ENCODE assay signal across 1 cellular context in the genomic region with DNA sequence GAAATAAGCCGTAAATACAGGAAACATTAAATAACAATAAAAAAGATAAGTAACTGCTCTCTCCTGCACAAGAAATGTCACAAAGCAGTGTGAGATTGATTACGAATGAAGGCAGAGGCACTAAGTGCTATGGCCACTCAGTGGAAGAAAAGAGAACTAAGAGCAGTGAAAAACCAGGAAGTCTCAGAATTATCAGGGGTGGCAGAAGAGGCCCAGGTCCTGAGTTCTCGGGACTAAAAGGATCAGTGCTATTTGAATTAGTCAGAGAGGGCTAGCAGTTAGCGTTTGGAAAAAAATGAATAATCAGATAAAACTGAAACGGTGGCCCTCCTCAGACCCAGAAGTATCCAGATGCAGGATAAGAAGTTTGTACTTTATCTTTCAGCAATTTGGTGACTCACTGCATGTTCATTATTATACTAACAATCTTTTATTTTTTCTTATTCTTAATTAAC.
TF ChIP-seq lines count a peak whose summit lies in the region.

No MANE protein-coding gene starts in this region.

TF ChIP-seq in K562, 482 proteins besides CTCF, POLR2A, EP300 and RAD21 (continued from another document and continues in another):
- 0 out of 2 replicates have a peak, but pooled peaks have one; percentile 17 for TF ChIP-seq EP400 (IDR thresholded peaks at IDR 0.05)
- TF ChIP-seq CBX3 (IDR thresholded peaks at IDR 0.05; ENCODE audit: borderline replicate concordance in 1 of 2, low read length in 2 of 2), result no peak
- TF ChIP-seq CBFA2T2 (conservative IDR thresholded peaks at IDR 0.05), result peak; percentile 46; the same call in 1 of the 2 replicates
- 0 out of 2 replicates have a peak, but pooled peaks have one; percentile 38 for TF ChIP-seq ZNF589 (CRISPR knock-in tag; IDR thresholded peaks at IDR 0.05; ENCODE audit: low read depth)
- peak; percentile 95 for TF ChIP-seq FOXM1 (IDR thresholded peaks at IDR 0.05; ENCODE audit: low read depth)
- no peak for TF ChIP-seq FOXM1 (CRISPR knock-in tag; IDR thresholded peaks at IDR 0.05; ENCODE audit: low read depth)
- TF ChIP-seq NFXL1 (CRISPR knock-in tag; IDR thresholded peaks at IDR 0.05), result no peak
- 0 out of 2 replicates have a peak, but pooled peaks have one; percentile 10 for TF ChIP-seq MTA2 (IDR thresholded peaks at IDR 0.05; ENCODE audit: low read depth)
- 0 out of 2 replicates have a peak, but pooled peaks have one; percentile 53 for TF ChIP-seq JUN (IDR thresholded peaks at IDR 0.05; ENCODE audit: borderline replicate concordance, low read depth, low read length)
- TF ChIP-seq JUN (CRISPR knock-in tag; IDR thresholded peaks at IDR 0.05; ENCODE audit: borderline replicate concordance), result no peak
- peak; percentile 35; the same call in 1 of the 2 replicates for TF ChIP-seq EHMT2 (IDR thresholded peaks at IDR 0.05)
- peak in 1 of 2 experiments; percentile 30; a peak in 2 of 4 replicates for TF ChIP-seq TRIM24 (IDR thresholded peaks at IDR 0.05)
- peak; percentile 87 for TF ChIP-seq ELF1 (tag; IDR thresholded peaks at IDR 0.05)
- TF ChIP-seq, protein P1, sequence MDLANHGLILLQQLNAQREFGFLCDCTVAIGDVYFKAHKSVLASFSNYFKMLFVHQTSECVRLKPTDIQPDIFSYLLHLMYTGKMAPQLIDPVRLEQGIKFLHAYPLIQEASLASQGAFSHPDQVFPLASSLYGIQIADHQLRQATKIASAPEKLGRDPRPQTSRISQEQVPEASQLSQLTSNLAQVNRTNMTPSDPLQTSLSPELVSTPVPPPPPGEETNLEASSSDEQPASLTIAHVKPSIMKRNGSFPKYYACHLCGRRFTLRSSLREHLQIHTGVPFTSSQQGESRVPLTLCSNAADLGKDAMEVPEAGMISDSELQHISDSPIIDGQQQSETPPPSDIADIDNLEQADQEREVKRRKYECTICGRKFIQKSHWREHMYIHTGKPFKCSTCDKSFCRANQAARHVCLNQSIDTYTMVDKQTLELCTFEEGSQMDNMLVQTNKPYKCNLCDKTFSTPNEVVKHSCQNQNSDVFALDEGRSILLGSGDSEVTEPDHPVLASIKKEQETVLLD (IDR thresholded peaks at IDR 0.05), result peak; percentile 12; the same call in 1 of the 2 replicates
- TF ChIP-seq TAL1 (IDR thresholded peaks at IDR 0.05), result peak; percentile 37
- TF ChIP-seq POLR2AphosphoS5 (IDR thresholded peaks at IDR 0.05; ENCODE audit: control insufficient read depth, insufficient read depth, low read depth, low read length), result no peak
- TF ChIP-seq KDM1A (IDR thresholded peaks at IDR 0.05), result peak in 1 of 2 experiments; percentile 63; a peak in 1 of 4 replicates
- peak; percentile 81 for TF ChIP-seq DPF2 (IDR thresholded peaks at IDR 0.05)
- TF ChIP-seq TEAD4 (IDR thresholded peaks at IDR 0.05; ENCODE audit: low read length), result peak; percentile 75
- TF ChIP-seq TEAD4 (CRISPR knock-in tag; IDR thresholded peaks at IDR 0.05; ENCODE audit: borderline replicate concordance), result no peak
- peak; percentile 5 for TF ChIP-seq FOS (IDR thresholded peaks at IDR 0.05; ENCODE audit: extremely low read depth, insufficient read length)
- TF ChIP-seq TBL1XR1 (IDR thresholded peaks at IDR 0.05; ENCODE audit: low read length in 2 of 2), result 0 out of 4 replicates have a peak, but pooled peaks of 1 of the 2 experiments have one; percentile 20
- TF ChIP-seq SMAD4 (CRISPR knock-in tag; conservative IDR thresholded peaks at IDR 0.05), result no peak
- TF ChIP-seq, protein P2, sequence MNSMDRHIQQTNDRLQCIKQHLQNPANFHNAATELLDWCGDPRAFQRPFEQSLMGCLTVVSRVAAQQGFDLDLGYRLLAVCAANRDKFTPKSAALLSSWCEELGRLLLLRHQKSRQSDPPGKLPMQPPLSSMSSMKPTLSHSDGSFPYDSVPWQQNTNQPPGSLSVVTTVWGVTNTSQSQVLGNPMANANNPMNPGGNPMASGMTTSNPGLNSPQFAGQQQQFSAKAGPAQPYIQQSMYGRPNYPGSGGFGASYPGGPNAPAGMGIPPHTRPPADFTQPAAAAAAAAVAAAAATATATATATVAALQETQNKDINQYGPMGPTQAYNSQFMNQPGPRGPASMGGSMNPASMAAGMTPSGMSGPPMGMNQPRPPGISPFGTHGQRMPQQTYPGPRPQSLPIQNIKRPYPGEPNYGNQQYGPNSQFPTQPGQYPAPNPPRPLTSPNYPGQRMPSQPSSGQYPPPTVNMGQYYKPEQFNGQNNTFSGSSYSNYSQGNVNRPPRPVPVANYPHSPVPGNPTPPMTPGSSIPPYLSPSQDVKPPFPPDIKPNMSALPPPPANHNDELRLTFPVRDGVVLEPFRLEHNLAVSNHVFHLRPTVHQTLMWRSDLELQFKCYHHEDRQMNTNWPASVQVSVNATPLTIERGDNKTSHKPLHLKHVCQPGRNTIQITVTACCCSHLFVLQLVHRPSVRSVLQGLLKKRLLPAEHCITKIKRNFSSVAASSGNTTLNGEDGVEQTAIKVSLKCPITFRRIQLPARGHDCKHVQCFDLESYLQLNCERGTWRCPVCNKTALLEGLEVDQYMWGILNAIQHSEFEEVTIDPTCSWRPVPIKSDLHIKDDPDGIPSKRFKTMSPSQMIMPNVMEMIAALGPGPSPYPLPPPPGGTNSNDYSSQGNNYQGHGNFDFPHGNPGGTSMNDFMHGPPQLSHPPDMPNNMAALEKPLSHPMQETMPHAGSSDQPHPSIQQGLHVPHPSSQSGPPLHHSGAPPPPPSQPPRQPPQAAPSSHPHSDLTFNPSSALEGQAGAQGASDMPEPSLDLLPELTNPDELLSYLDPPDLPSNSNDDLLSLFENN (IDR thresholded peaks at IDR 0.05; ENCODE audit: low read depth in 2 of 2, low read length in 2 of 2), result 0 out of 4 replicates have a peak, but pooled peaks of 1 of the 2 experiments have one; percentile 25
- peak; percentile 41; the same call in 1 of the 2 replicates for TF ChIP-seq CTBP1 (IDR thresholded peaks at IDR 0.05; ENCODE audit: borderline replicate concordance)
- TF ChIP-seq JUND (IDR thresholded peaks at IDR 0.05; ENCODE audit: borderline replicate concordance, low read depth, low read length), result peak; percentile 86
- TF ChIP-seq JUND (tag; IDR thresholded peaks at IDR 0.05; ENCODE audit: borderline replicate concordance, low read depth, low read length), result peak; percentile 80; the same call in 1 of the 3 replicates
- no peak for TF ChIP-seq TGIF2 (CRISPR knock-in tag; IDR thresholded peaks at IDR 0.05)
- no peak for TF ChIP-seq MECOM (CRISPR knock-in tag; IDR thresholded peaks at IDR 0.05)
- TF ChIP-seq SMC3 (conservative IDR thresholded peaks at IDR 0.05; ENCODE audit: insufficient read depth, low read depth, low read length), result 0 out of 2 replicates have a peak, but pooled peaks have one; percentile 34
- TF ChIP-seq HEY1 (CRISPR knock-in tag; IDR thresholded peaks at IDR 0.05; ENCODE audit: borderline replicate concordance), result no peak
- TF ChIP-seq CC2D1A (IDR thresholded peaks at IDR 0.05), result peak; percentile 95
- TF ChIP-seq ARID2 (IDR thresholded peaks at IDR 0.05), result no peak
- TF ChIP-seq FOSL1 (tag; conservative IDR thresholded peaks at IDR 0.05), result peak; percentile 93
- TF ChIP-seq, protein P3, sequence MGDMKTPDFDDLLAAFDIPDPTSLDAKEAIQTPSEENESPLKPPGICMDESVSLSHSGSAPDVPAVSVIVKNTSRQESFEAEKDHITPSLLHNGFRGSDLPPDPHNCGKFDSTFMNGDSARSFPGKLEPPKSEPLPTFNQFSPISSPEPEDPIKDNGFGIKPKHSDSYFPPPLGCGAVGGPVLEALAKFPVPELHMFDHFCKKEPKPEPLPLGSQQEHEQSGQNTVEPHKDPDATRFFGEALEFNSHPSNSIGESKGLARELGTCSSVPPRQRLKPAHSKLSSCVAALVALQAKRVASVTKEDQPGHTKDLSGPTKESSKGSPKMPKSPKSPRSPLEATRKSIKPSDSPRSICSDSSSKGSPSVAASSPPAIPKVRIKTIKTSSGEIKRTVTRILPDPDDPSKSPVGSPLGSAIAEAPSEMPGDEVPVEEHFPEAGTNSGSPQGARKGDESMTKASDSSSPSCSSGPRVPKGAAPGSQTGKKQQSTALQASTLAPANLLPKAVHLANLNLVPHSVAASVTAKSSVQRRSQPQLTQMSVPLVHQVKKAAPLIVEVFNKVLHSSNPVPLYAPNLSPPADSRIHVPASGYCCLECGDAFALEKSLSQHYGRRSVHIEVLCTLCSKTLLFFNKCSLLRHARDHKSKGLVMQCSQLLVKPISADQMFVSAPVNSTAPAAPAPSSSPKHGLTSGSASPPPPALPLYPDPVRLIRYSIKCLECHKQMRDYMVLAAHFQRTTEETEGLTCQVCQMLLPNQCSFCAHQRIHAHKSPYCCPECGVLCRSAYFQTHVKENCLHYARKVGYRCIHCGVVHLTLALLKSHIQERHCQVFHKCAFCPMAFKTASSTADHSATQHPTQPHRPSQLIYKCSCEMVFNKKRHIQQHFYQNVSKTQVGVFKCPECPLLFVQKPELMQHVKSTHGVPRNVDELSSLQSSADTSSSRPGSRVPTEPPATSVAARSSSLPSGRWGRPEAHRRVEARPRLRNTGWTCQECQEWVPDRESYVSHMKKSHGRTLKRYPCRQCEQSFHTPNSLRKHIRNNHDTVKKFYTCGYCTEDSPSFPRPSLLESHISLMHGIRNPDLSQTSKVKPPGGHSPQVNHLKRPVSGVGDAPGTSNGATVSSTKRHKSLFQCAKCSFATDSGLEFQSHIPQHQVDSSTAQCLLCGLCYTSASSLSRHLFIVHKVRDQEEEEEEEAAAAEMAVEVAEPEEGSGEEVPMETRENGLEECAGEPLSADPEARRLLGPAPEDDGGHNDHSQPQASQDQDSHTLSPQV (IDR thresholded peaks at IDR 0.05), result peak; percentile 31; the same call in 1 of the 2 replicates
- TF ChIP-seq EWSR1 (IDR thresholded peaks at IDR 0.05; ENCODE audit: borderline replicate concordance, low read depth, partially characterized antibody), result no peak
- TF ChIP-seq ZNF76 (CRISPR knock-in tag; IDR thresholded peaks at IDR 0.05; ENCODE audit: borderline replicate concordance), result no peak
- TF ChIP-seq CBFA2T3 (IDR thresholded peaks at IDR 0.05), result peak; percentile 74
- TF ChIP-seq CBFB (CRISPR knock-in tag; IDR thresholded peaks at IDR 0.05), result no peak
- peak; percentile 25; the same call in 1 of the 2 replicates for TF ChIP-seq STAT5A (IDR thresholded peaks at IDR 0.05; ENCODE audit: borderline replicate concordance, low read length)
- TF ChIP-seq, protein P4, sequence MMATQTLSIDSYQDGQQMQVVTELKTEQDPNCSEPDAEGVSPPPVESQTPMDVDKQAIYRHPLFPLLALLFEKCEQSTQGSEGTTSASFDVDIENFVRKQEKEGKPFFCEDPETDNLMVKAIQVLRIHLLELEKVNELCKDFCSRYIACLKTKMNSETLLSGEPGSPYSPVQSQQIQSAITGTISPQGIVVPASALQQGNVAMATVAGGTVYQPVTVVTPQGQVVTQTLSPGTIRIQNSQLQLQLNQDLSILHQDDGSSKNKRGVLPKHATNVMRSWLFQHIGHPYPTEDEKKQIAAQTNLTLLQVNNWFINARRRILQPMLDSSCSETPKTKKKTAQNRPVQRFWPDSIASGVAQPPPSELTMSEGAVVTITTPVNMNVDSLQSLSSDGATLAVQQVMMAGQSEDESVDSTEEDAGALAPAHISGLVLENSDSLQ (IDR thresholded peaks at IDR 0.05), result peak; percentile 67
- 0 out of 2 replicates have a peak, but pooled peaks have one; percentile 36 for TF ChIP-seq LEF1 (IDR thresholded peaks at IDR 0.05)
- TF ChIP-seq, protein P5, sequence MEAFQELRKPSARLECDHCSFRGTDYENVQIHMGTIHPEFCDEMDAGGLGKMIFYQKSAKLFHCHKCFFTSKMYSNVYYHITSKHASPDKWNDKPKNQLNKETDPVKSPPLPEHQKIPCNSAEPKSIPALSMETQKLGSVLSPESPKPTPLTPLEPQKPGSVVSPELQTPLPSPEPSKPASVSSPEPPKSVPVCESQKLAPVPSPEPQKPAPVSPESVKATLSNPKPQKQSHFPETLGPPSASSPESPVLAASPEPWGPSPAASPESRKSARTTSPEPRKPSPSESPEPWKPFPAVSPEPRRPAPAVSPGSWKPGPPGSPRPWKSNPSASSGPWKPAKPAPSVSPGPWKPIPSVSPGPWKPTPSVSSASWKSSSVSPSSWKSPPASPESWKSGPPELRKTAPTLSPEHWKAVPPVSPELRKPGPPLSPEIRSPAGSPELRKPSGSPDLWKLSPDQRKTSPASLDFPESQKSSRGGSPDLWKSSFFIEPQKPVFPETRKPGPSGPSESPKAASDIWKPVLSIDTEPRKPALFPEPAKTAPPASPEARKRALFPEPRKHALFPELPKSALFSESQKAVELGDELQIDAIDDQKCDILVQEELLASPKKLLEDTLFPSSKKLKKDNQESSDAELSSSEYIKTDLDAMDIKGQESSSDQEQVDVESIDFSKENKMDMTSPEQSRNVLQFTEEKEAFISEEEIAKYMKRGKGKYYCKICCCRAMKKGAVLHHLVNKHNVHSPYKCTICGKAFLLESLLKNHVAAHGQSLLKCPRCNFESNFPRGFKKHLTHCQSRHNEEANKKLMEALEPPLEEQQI (IDR thresholded peaks at IDR 0.05), result peak; percentile 88
- peak; percentile 85 for TF ChIP-seq SPI1 (IDR thresholded peaks at IDR 0.05; ENCODE audit: borderline replicate concordance, low read depth, low read length)
- peak in 1 of 2 experiments; percentile 35; a peak in 2 of 4 replicates for TF ChIP-seq RCOR1 (IDR thresholded peaks at IDR 0.05; ENCODE audit: borderline replicate concordance in 1 of 2, low read depth in 2 of 2, low read length in 2 of 2)
- TF ChIP-seq MYC (IDR thresholded peaks at IDR 0.05; ENCODE audit: low read depth, low read length), result no peak
- no peak for TF ChIP-seq MYC (CRISPR knock-in tag; IDR thresholded peaks at IDR 0.05; ENCODE audit: borderline replicate concordance, low read depth)
- TF ChIP-seq SOX6 (IDR thresholded peaks at IDR 0.05), result peak; percentile 67
- TF ChIP-seq ZNF384 (IDR thresholded peaks at IDR 0.05; ENCODE audit: low read depth, low read length), result peak; percentile 73
- peak; percentile 51; the same call in 1 of the 2 replicates for TF ChIP-seq KLF16 (IDR thresholded peaks at IDR 0.05)
- TF ChIP-seq MCM5 (IDR thresholded peaks at IDR 0.05; ENCODE audit: low read depth), result no peak
- no peak for TF ChIP-seq ZNF121 (CRISPR knock-in tag; conservative IDR thresholded peaks at IDR 0.05)
- TF ChIP-seq HNRNPH1 (optimal IDR thresholded peaks at IDR 0.05; ENCODE audit: low read depth, low read length), result no peak
- TF ChIP-seq ZNF785 (CRISPR knock-in tag; IDR thresholded peaks at IDR 0.05), result no peak
- TF ChIP-seq, protein P6, sequence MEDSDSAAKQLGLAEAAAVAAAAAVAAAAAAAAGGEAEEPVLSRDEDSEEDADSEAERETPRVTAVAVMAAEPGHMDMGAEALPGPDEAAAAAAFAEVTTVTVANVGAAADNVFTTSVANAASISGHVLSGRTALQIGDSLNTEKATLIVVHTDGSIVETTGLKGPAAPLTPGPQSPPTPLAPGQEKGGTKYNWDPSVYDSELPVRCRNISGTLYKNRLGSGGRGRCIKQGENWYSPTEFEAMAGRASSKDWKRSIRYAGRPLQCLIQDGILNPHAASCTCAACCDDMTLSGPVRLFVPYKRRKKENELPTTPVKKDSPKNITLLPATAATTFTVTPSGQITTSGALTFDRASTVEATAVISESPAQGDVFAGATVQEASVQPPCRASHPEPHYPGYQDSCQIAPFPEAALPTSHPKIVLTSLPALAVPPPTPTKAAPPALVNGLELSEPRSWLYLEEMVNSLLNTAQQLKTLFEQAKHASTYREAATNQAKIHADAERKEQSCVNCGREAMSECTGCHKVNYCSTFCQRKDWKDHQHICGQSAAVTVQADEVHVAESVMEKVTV (CRISPR knock-in tag; IDR thresholded peaks at IDR 0.05), result 0 out of 2 replicates have a peak, but pooled peaks have one; percentile 11
- TF ChIP-seq ZNF408 (CRISPR knock-in tag; IDR thresholded peaks at IDR 0.05; ENCODE audit: low read depth), result no peak
